1 cellular context compared by ENCODE assay signal in the genomic region with DNA sequence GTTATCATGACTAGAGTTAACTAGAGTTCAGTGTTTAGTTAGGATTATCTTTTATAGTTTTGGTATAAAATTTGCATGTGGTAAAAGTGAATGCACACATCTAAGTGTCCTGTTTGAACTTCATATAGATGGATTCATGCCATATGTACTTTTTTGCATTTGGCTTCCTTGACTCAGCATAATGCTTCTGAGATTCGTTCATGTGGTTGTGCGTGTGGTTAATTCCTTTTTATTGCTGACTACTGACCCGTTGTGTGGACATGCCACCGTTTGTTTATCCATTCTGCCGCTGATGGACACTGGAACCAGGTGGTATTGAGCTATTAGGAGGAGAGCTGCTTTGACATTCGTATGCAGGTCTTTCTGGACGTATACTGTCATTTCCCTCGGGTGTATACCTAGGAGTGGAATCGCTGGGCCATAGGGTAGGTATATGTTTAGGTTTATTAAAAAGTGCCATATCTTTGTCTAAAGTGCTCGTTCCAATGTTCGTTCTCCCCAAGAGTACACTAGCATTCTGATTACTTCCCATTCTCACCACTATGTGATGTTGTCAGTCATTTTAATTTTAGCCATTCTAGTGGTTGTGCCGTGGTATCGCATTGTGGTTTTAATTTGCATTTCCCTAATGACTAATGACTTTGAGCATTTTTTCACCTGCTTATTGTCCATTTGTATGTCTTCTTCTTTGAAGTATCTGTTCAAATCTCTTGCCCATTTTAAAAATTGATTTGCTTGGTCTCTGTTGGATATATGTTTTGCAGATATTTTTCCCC.
A peak's percentile ranks its signal among the peaks of the same experiment; 100 is the strongest.
TF ChIP-seq lines count a peak whose summit lies in the region.

No MANE protein-coding gene starts in this region.

TF ChIP-seq in GM12878, 131 proteins besides CTCF, POLR2A, EP300 and RAD21 (continued from another document):
- TF ChIP-seq, protein P1, sequence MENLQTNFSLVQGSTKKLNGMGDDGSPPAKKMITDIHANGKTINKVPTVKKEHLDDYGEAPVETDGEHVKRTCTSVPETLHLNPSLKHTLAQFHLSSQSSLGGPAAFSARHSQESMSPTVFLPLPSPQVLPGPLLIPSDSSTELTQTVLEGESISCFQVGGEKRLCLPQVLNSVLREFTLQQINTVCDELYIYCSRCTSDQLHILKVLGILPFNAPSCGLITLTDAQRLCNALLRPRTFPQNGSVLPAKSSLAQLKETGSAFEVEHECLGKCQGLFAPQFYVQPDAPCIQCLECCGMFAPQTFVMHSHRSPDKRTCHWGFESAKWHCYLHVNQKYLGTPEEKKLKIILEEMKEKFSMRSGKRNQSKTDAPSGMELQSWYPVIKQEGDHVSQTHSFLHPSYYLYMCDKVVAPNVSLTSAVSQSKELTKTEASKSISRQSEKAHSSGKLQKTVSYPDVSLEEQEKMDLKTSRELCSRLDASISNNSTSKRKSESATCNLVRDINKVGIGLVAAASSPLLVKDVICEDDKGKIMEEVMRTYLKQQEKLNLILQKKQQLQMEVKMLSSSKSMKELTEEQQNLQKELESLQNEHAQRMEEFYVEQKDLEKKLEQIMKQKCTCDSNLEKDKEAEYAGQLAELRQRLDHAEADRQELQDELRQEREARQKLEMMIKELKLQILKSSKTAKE (IDR thresholded peaks at IDR 0.05; ENCODE audit: low read depth, poor library complexity, severe bottlenecking) = peak; percentile 88
- TF ChIP-seq CREB1 (IDR thresholded peaks at IDR 0.05; ENCODE audit: low read depth) (no peak), ASH2L (IDR thresholded peaks at IDR 0.05; ENCODE audit: borderline replicate concordance, low read depth) (no peak), BRCA1 (IDR thresholded peaks at IDR 0.05; ENCODE audit: low read depth, low read length) (no peak), EGR1 (IDR thresholded peaks at IDR 0.05; ENCODE audit: borderline replicate concordance in 1 of 2, low read depth in 2 of 2, low read length in 2 of 2) (no peak), TCF3 (IDR thresholded peaks at IDR 0.05; ENCODE audit: borderline replicate concordance, insufficient read depth, low read depth, low read length) (no peak), SRF (IDR thresholded peaks at IDR 0.05; ENCODE audit: low read depth in 2 of 2, low read length in 2 of 2) (no peak), NR2C2 (IDR thresholded peaks at IDR 0.05; ENCODE audit: borderline replicate concordance, control insufficient read depth, insufficient read length, low read depth) (no peak), IKZF2 (IDR thresholded peaks at IDR 0.05) (peak; percentile 69 to 87; a peak in 3 of 4 replicates), SUZ12 (IDR thresholded peaks at IDR 0.05; ENCODE audit: unreplicated experiment) (no peak), TARDBP (IDR thresholded peaks at IDR 0.05; ENCODE audit: borderline replicate concordance) (no peak), ZBED1 (IDR thresholded peaks at IDR 0.05; ENCODE audit: borderline replicate concordance) (peak; percentile 70), GATAD2B (conservative IDR thresholded peaks at IDR 0.05; ENCODE audit: low read depth) (no peak), POU2F2 (IDR thresholded peaks at IDR 0.05; ENCODE audit: borderline replicate concordance, low read depth, low read length) (peak; percentile 98), LARP7 (IDR thresholded peaks at IDR 0.05) (no peak), FOS (IDR thresholded peaks at IDR 0.05; ENCODE audit: borderline replicate concordance, extremely low read depth, insufficient read length) (no peak), STAT3 (IDR thresholded peaks at IDR 0.05; ENCODE audit: low read depth, low read length) (peak; percentile 84; the same call in 1 of the 2 replicates), CBX5 (IDR thresholded peaks at IDR 0.05; ENCODE audit: low read depth) (no peak), NR2F1 (conservative IDR thresholded peaks at IDR 0.05) (peak; percentile 39; the same call in 1 of the 2 replicates), PAX8 (IDR thresholded peaks at IDR 0.05) (no peak; the same call in 1 of the 2 replicates), RCOR1 (conservative IDR thresholded peaks at IDR 0.05; ENCODE audit: low read depth, low read length) (no peak), BHLHE40 (IDR thresholded peaks at IDR 0.05; ENCODE audit: borderline replicate concordance in 1 of 2, low read depth in 2 of 2, low read length in 1 of 2) (peak; percentile 68 to 74)
- TF ChIP-seq, protein P2, sequence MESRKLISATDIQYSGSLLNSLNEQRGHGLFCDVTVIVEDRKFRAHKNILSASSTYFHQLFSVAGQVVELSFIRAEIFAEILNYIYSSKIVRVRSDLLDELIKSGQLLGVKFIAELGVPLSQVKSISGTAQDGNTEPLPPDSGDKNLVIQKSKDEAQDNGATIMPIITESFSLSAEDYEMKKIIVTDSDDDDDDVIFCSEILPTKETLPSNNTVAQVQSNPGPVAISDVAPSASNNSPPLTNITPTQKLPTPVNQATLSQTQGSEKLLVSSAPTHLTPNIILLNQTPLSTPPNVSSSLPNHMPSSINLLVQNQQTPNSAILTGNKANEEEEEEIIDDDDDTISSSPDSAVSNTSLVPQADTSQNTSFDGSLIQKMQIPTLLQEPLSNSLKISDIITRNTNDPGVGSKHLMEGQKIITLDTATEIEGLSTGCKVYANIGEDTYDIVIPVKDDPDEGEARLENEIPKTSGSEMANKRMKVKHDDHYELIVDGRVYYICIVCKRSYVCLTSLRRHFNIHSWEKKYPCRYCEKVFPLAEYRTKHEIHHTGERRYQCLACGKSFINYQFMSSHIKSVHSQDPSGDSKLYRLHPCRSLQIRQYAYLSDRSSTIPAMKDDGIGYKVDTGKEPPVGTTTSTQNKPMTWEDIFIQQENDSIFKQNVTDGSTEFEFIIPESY (IDR thresholded peaks at IDR 0.05) = no peak
- TF ChIP-seq, protein P3, sequence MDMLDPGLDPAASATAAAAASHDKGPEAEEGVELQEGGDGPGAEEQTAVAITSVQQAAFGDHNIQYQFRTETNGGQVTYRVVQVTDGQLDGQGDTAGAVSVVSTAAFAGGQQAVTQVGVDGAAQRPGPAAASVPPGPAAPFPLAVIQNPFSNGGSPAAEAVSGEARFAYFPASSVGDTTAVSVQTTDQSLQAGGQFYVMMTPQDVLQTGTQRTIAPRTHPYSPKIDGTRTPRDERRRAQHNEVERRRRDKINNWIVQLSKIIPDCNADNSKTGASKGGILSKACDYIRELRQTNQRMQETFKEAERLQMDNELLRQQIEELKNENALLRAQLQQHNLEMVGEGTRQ (IDR thresholded peaks at IDR 0.05; ENCODE audit: borderline replicate concordance, low read depth, low read length) = no peak
- TF ChIP-seq, protein P4, sequence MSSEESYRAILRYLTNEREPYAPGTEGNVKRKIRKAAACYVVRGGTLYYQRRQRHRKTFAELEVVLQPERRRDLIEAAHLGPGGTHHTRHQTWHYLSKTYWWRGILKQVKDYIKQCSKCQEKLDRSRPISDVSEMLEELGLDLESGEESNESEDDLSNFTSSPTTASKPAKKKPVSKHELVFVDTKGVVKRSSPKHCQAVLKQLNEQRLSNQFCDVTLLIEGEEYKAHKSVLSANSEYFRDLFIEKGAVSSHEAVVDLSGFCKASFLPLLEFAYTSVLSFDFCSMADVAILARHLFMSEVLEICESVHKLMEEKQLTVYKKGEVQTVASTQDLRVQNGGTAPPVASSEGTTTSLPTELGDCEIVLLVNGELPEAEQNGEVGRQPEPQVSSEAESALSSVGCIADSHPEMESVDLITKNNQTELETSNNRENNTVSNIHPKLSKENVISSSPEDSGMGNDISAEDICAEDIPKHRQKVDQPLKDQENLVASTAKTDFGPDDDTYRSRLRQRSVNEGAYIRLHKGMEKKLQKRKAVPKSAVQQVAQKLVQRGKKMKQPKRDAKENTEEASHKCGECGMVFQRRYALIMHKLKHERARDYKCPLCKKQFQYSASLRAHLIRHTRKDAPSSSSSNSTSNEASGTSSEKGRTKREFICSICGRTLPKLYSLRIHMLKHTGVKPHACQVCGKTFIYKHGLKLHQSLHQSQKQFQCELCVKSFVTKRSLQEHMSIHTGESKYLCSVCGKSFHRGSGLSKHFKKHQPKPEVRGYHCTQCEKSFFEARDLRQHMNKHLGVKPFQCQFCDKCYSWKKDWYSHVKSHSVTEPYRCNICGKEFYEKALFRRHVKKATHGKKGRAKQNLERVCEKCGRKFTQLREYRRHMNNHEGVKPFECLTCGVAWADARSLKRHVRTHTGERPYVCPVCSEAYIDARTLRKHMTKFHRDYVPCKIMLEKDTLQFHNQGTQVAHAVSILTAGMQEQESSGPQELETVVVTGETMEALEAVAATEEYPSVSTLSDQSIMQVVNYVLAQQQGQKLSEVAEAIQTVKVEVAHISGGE (CRISPR knock-in tag; IDR thresholded peaks at IDR 0.05) = no peak
- TF ChIP-seq, protein P5, sequence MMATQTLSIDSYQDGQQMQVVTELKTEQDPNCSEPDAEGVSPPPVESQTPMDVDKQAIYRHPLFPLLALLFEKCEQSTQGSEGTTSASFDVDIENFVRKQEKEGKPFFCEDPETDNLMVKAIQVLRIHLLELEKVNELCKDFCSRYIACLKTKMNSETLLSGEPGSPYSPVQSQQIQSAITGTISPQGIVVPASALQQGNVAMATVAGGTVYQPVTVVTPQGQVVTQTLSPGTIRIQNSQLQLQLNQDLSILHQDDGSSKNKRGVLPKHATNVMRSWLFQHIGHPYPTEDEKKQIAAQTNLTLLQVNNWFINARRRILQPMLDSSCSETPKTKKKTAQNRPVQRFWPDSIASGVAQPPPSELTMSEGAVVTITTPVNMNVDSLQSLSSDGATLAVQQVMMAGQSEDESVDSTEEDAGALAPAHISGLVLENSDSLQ (IDR thresholded peaks at IDR 0.05) = peak; percentile 92
- TF ChIP-seq, protein P6, sequence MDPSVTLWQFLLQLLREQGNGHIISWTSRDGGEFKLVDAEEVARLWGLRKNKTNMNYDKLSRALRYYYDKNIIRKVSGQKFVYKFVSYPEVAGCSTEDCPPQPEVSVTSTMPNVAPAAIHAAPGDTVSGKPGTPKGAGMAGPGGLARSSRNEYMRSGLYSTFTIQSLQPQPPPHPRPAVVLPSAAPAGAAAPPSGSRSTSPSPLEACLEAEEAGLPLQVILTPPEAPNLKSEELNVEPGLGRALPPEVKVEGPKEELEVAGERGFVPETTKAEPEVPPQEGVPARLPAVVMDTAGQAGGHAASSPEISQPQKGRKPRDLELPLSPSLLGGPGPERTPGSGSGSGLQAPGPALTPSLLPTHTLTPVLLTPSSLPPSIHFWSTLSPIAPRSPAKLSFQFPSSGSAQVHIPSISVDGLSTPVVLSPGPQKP (IDR thresholded peaks at IDR 0.05; ENCODE audit: low read depth, low read length) = no peak
